8 cellular contexts compared by ENCODE assay signal in genomic region chr7:115851291-115851690, GRCh38.
A peak's percentile ranks its signal among the peaks of the same experiment; 100 is the strongest.
DNase-seq lines count a peak whose midpoint lies in the region; ATAC-seq, FAIRE-seq and TF ChIP-seq lines count a peak whose summit lies in the region.

No MANE protein-coding gene starts in this region.

- no peaks in the 10 kb centered on the region for H3K79me1 ChIP-seq in H1 (ENCODE audit: low read depth, low read length)

- H2BK120ac ChIP-seq in H1 (replicated peaks; ENCODE audit: low read depth, low read length) = no peak overlapping the region

- no peak overlapping the region for H4K91ac ChIP-seq in H1 (replicated peaks; ENCODE audit: insufficient read length, low read length)

- no peaks in the 10 kb centered on the region for H3K27me3 ChIP-seq in BE2C
- H3K27me3 ChIP-seq in H1 (replicated peaks in 1 of 4; ENCODE audit: control insufficient read depth in 3 of 4, extremely low read depth in 1 of 4, insufficient read depth in 3 of 4, low read length in 3 of 4) = no peaks in the 10 kb centered on the region
- peaks cover 7% of the 10 kb centered on the region for H3K27me3 ChIP-seq in smooth muscle cell (ENCODE audit: low read depth)

- H3K79me2 ChIP-seq in H1 (ENCODE audit: control insufficient read depth in 1 of 2, insufficient read depth in 2 of 2, low read length in 2 of 2) (no peaks in the 10 kb centered on the region), smooth muscle cell (ENCODE audit: low read depth) (no peaks in the 10 kb centered on the region)

- peak; percentile 84 to 85 for TF ChIP-seq RAD21 in H1 (IDR thresholded peaks at IDR 0.05 in 1 of 2, conservative IDR thresholded peaks at IDR 0.05 in 1 of 2; ENCODE audit: low read depth in 2 of 2, low read length in 2 of 2)

- no peak overlapping the region for H3K14ac ChIP-seq in H1 (ENCODE audit: insufficient read length)

- H3K27ac ChIP-seq in H1 (ENCODE audit: low read depth, low read length) (no peak overlapping the region), smooth muscle cell (ENCODE audit: low read depth) (no peak overlapping the region)

- H3K4me3 ChIP-seq in BE2C (ENCODE audit: low read depth, low read length) (no peak overlapping the region), H1 (ENCODE audit: extremely low read depth in 1 of 4, insufficient read depth in 2 of 4, low read depth in 3 of 4, low read length in 4 of 4) (no peak overlapping the region), smooth muscle cell (no peak overlapping the region)

- TF ChIP-seq CTCF in BE2C (IDR thresholded peaks at IDR 0.05; ENCODE audit: low read depth, low read length) (0 out of 2 replicates have a peak, but pooled peaks have one; percentile 9), HFFc6 (IDR thresholded peaks at IDR 0.05) (peak; percentile 82), H1 (IDR thresholded peaks at IDR 0.05; ENCODE audit: control extremely low read depth in 1 of 3, insufficient read depth in 1 of 3, low read depth in 1 of 3, low read length in 3 of 3) (peak in 2 of 3 experiments; percentile 36 to 39; a peak in 2 of 4 replicates), smooth muscle cell (IDR thresholded peaks at IDR 0.05; ENCODE audit: borderline replicate concordance, insufficient read depth, poor library complexity, severe bottlenecking) (peak; percentile 54)

- no peak overlapping the region for H3K4ac ChIP-seq in H1 (replicated peaks; ENCODE audit: insufficient read length, low read depth, low read length)

- H2BK12ac ChIP-seq in H1 (ENCODE audit: low read depth, low read length) = no peak overlapping the region

- H2AFZ ChIP-seq in H1 (ENCODE audit: low read length) = no peak overlapping the region
- H2AFZ ChIP-seq in smooth muscle cell (ENCODE audit: low read depth) = no peak overlapping the region

- H3K4me1 ChIP-seq in BE2C (no peaks in the 10 kb centered on the region), H1 (replicated peaks in 1 of 4; ENCODE audit: control insufficient read depth in 3 of 4, insufficient read depth in 4 of 4, low read length in 3 of 4) (no peaks in the 10 kb centered on the region), smooth muscle cell (ENCODE audit: low read depth) (no peaks in the 10 kb centered on the region)

- no peak for DNase-seq in BE2C
- peak; percentile 44 for DNase-seq in HFFc6
- peak; percentile 78 for DNase-seq in NCI-H82 (lab: John Stamatoyannopoulos, UW)
- no peak for DNase-seq in H1 (ENCODE audit: low read depth in 1 of 2, low spot score in 2 of 2)
- DNase-seq in smooth muscle cell (lab: John Stamatoyannopoulos, UW; ENCODE audit: unreplicated experiment) = no peak
- no peak for DNase-seq in T-helper 9 cell
- no peak for DNase-seq in midbrain (lab: John Stamatoyannopoulos, UW)

- H3K36me3 ChIP-seq in BE2C = no peaks in the 10 kb centered on the region
- no peaks in the 10 kb centered on the region; a peak in 1 of 8 replicates for H3K36me3 ChIP-seq in H1 (ENCODE audit: control insufficient read depth in 2 of 4, insufficient read depth in 4 of 4, low read length in 3 of 4)
- H3K36me3 ChIP-seq in smooth muscle cell (ENCODE audit: low read depth) = no peaks in the 10 kb centered on the region

- no peak overlapping the region for H3K23ac ChIP-seq in H1 (ENCODE audit: insufficient read length)

- H2BK20ac ChIP-seq in H1 (ENCODE audit: low read length) = no peak overlapping the region

- H3K9me3 Mint-ChIP-seq in HFFc6 = no peaks in the 10 kb centered on the region

- H3K4me2 ChIP-seq in H1 (ENCODE audit: insufficient read depth in 1 of 2, low read depth in 2 of 2, low read length in 2 of 2) (no peak overlapping the region), smooth muscle cell (no peak overlapping the region)

- FAIRE-seq in H1 (lab: Jason Lieb, UNC) = peak; percentile 57

- H2BK5ac ChIP-seq in H1 (ENCODE audit: low read depth, low read length) = no peak overlapping the region

- H3K9me3 ChIP-seq in BE2C = no peaks in the 10 kb centered on the region
- H3K9me3 ChIP-seq in H1 (ENCODE audit: insufficient read depth in 2 of 2, low read depth in 1 of 2, low read length in 1 of 2) = no peaks in the 10 kb centered on the region
- no peaks in the 10 kb centered on the region for H3K9me3 ChIP-seq in smooth muscle cell (replicated peaks; ENCODE audit: low read depth)

- no peaks in the 10 kb centered on the region for H3K23me2 ChIP-seq in H1 (ENCODE audit: low read depth, low read length)

- H2AK5ac ChIP-seq in H1 (ENCODE audit: low read depth, low read length) = no peak overlapping the region

- H3K27ac Mint-ChIP-seq in HFFc6 = no peak overlapping the region

- H4K20me1 ChIP-seq in H1 (replicated peaks in 1 of 2; ENCODE audit: control insufficient read depth in 1 of 2, insufficient read depth in 2 of 2, low read length in 2 of 2) (no peaks in the 10 kb centered on the region), smooth muscle cell (ENCODE audit: low read depth) (no peaks in the 10 kb centered on the region)

- POLR2A ChIA-PET in H1 (lab: Charles Lee; ENCODE audit: partially characterized antibody) = no interaction called here

- TF ChIP-seq EP300 in H1 (IDR thresholded peaks at IDR 0.05; ENCODE audit: borderline replicate concordance in 1 of 2, low read depth in 2 of 2, low read length in 2 of 2) = no peak

- no peak overlapping the region for H4K5ac ChIP-seq in H1 (ENCODE audit: insufficient read length, low read depth, low read length)

- 35% methylated on average over 1 of the region's 1 CpG; no CpG with 5 or more reads in 1 of the 2 experiments for WGBS in H1 (ENCODE audit: extremely low coverage in 1 of 2, insufficient coverage in 1 of 2, insufficient read length in 1 of 2, insufficient replicate concordance in 2 of 2, low coverage in 1 of 2, low lambda C conversion rate in 2 of 2, missing lambda C conversion rate in 1 of 2), 2 experiments
- 30% methylated on average over 1 of the region's 1 CpG for WGBS in smooth muscle cell (ENCODE audit: low lambda C conversion rate)

- H3K18ac ChIP-seq in H1 (ENCODE audit: extremely low read depth, low read length) = no peak overlapping the region

- no peak for TF ChIP-seq POLR2A in H1 (IDR thresholded peaks at IDR 0.05; ENCODE audit: control extremely low read depth in 1 of 2, low read depth in 2 of 2, low read length in 2 of 2)

- peaks cover 9% of the 10 kb centered on the region; the same call in 1 of the 2 replicates for H3K4me1 Mint-ChIP-seq in HFFc6 (ENCODE audit: low read depth)

- no peak overlapping the region for H2BK15ac ChIP-seq in H1 (ENCODE audit: low read length)

- H3K56ac ChIP-seq in H1 (replicated peaks; ENCODE audit: insufficient read length, low read depth, low read length) = no peak overlapping the region

- CTCF ChIA-PET in H1 (lab: Charles Lee; ENCODE audit: partially characterized antibody) = interaction anchor here (0.6 to 2.9 kb wide), 33 partner anchors 9 to 1763 kb away, joined by 3 to 16 read pairs (median 4); no protein-coding TSS in a partner anchor

- no peak overlapping the region for H4K8ac ChIP-seq in H1 (ENCODE audit: extremely low read depth, insufficient read depth, low read length)

- H3K36me3 Mint-ChIP-seq in HFFc6 (ENCODE audit: low read depth) = no peaks in the 10 kb centered on the region

- H3F3A ChIP-seq in smooth muscle cell (ENCODE audit: low read depth) = no peaks in the 10 kb centered on the region

- H3K9ac ChIP-seq in H1 (replicated peaks in 1 of 4; ENCODE audit: extremely low read depth in 1 of 4, low read depth in 3 of 4, low read length in 3 of 4) (no peak overlapping the region), smooth muscle cell (ENCODE audit: low read depth) (no peak overlapping the region)

- no peak for ATAC-seq in GM21447 (IDR thresholded peaks at IDR 0.05; ENCODE audit: unreplicated experiment)

- no peaks in the 10 kb centered on the region for H3K27me3 Mint-ChIP-seq in HFFc6 (ENCODE audit: insufficient read depth)

- H3K4me3 Mint-ChIP-seq in HFFc6 = no peak overlapping the region

TF ChIP-seq in H1, 55 proteins besides CTCF, POLR2A, EP300 and RAD21 (continues in another document):
- TF ChIP-seq BACH1 (IDR thresholded peaks at IDR 0.05; ENCODE audit: low read length) (no peak), USF2 (IDR thresholded peaks at IDR 0.05; ENCODE audit: low read length) (no peak), RBBP5 (IDR thresholded peaks at IDR 0.05; ENCODE audit: borderline replicate concordance, low read depth, low read length) (no peak), JUN (IDR thresholded peaks at IDR 0.05; ENCODE audit: low read depth, low read length) (no peak), ATF2 (IDR thresholded peaks at IDR 0.05; ENCODE audit: low read length) (no peak), BRCA1 (IDR thresholded peaks at IDR 0.05; ENCODE audit: low read depth, low read length) (no peak)

Comparison
In these comparisons a context has a peak if more than half of its experiments do, and no peak if none do; other contexts are left out.
1. DNase-seq: peak in HFFc6 (single experiment) and NCI-H82 (single experiment); none in BE2C (single experiment), H1 (0 of 2), smooth muscle cell (single experiment), T-helper 9 cell (single experiment) and midbrain (single experiment).
2. CTCF ChIP-seq: peak in every context shown above with its lines; median percentile 82 in HFFc6; 54 in smooth muscle cell; 38 in H1; 9 in BE2C.